ENCODE assay signal across 22 cellular contexts in the genomic region with DNA sequence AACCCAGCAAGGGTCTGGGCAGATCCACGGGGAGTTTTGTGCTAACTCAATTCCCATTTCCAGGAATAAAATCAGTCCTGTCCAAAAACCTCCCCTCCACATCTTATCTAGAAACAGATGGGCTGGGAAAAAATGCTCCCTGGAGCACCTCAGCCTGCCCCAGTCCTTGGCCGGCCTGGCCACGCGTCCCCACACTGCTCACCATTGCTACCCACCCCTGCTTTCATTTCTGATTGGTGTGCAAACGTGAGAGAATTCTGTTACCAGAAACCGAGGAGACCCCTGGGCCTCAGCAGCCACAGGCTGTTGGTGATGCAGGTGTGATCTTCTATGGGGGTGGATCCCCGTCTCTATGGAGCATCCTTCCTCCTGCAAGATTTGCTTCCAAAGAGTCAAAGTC. TPM values are rescaled to one million over a fixed set of nuclear protein-coding genes. Genes with fewer than 3 reads are reported as not detected.
A peak's percentile ranks its signal among the peaks of the same experiment; 100 is the strongest.
DNase-seq lines count a peak whose midpoint lies in the region; ATAC-seq and TF ChIP-seq lines count a peak whose summit lies in the region.
"Had no signal": no experiment of that assay in that cellular context is flagged by ENCODE, and none has a peak within 500 bp of the region (broad histone marks: within the 10 kb centered on the region; RNA-seq: fewer than 3 reads in every experiment).

No MANE protein-coding gene starts in this region.

- H3K9me3 ChIP-seq in upper lobe of right lung = no peaks in the 10 kb centered on the region

- DNase-seq in cardiac septum (ENCODE audit: low spot score) (peak; percentile 22), Right ventricle myocardium superior (no peak), mesenteric fat pad (ENCODE audit: low spot score) (peak; percentile 53), osteocyte (ENCODE audit: extremely low spot score, unreplicated experiment) (peak; percentile 57), upper lobe of right lung (peak; percentile 22), midbrain (lab: John Stamatoyannopoulos, UW) (no peak), progenitor cell of endocrine pancreas (ENCODE audit: low spot score, unreplicated experiment) (no peak)
- DNase-seq: 8988T; C1 segment of cervical spinal cord; CD4-positive, CD25-positive, alpha-beta regulatory T cell; COR-L47; DMS 273 treated with DMSO at 0.1 percent for 48 hours; DMS53; DND-41; EL; HCEC 1CT had no signal

- H3K4me3 ChIP-seq in upper lobe of right lung = no peak overlapping the region
- H3K4me3 ChIP-seq: GM12878, GM23338 had no signal

- no peaks in the 10 kb centered on the region for H3K36me3 ChIP-seq in upper lobe of right lung

- no peaks in the 10 kb centered on the region for H3K4me1 ChIP-seq in upper lobe of right lung

- H3K4me1 Mint-ChIP-seq in osteocyte (ENCODE audit: unreplicated experiment) (no peaks in the 10 kb centered on the region), progenitor cell of endocrine pancreas (ENCODE audit: low read depth) (no peaks in the 10 kb centered on the region)
- H3K4me1 Mint-ChIP-seq: CD4-positive, CD25-positive, alpha-beta regulatory T cell; CD8-positive, alpha-beta memory T cell; GM23338 had no signal

- H3K36me3 Mint-ChIP-seq in osteocyte (ENCODE audit: unreplicated experiment) (no peaks in the 10 kb centered on the region), progenitor cell of endocrine pancreas (ENCODE audit: insufficient read depth) (no peaks in the 10 kb centered on the region)
- H3K36me3 Mint-ChIP-seq: CD4-positive, CD25-positive, alpha-beta regulatory T cell; CD8-positive, alpha-beta memory T cell; IgD-negative memory B cell had no signal

- H3K27me3 ChIP-seq in upper lobe of right lung = no peaks in the 10 kb centered on the region

- intact Hi-C loops in cardiac septum (cut with DNase I) (no loop called here), Right ventricle myocardium superior (cut with DNase I) (no loop called here), upper lobe of right lung (cut with DNase I) (no loop called here)

- no peak overlapping the region for H3K27ac Mint-ChIP-seq in osteocyte (ENCODE audit: unreplicated experiment)
- H3K27ac Mint-ChIP-seq in progenitor cell of endocrine pancreas = no peak overlapping the region
- H3K27ac Mint-ChIP-seq: CD4-positive, CD25-positive, alpha-beta regulatory T cell; CD8-positive, alpha-beta memory T cell; GM23338; IgD-negative memory B cell had no signal

- no peak for ATAC-seq in Right ventricle myocardium superior (ENCODE audit: poor library complexity)
- no peak for ATAC-seq in upper lobe of right lung
- ATAC-seq in GM19395 (IDR thresholded peaks at IDR 0.05; ENCODE audit: unreplicated experiment) = no peak
- ATAC-seq: GM12878, GM23338, HepG2 had no signal

- TF ChIP-seq CTCF in osteocyte (IDR thresholded peaks at IDR 0.05) (no peak), upper lobe of right lung (IDR thresholded peaks at IDR 0.05) (no peak), progenitor cell of endocrine pancreas (IDR thresholded peaks at IDR 0.05; ENCODE audit: unreplicated experiment) (no peak)

- no peaks in the 10 kb centered on the region for H3K9me3 Mint-ChIP-seq in osteocyte (ENCODE audit: unreplicated experiment)
- no peaks in the 10 kb centered on the region for H3K9me3 Mint-ChIP-seq in progenitor cell of endocrine pancreas (ENCODE audit: low read depth)

- H3K27me3 Mint-ChIP-seq in osteocyte (ENCODE audit: unreplicated experiment) (peaks cover 14% of the 10 kb centered on the region), progenitor cell of endocrine pancreas (peaks cover 27% of the 10 kb centered on the region)
- H3K27me3 Mint-ChIP-seq: CD4-positive, CD25-positive, alpha-beta regulatory T cell had no signal

- H3K4me3 Mint-ChIP-seq in osteocyte (ENCODE audit: unreplicated experiment) (no peak overlapping the region), progenitor cell of endocrine pancreas (ENCODE audit: low read depth) (no peak overlapping the region)
- H3K4me3 Mint-ChIP-seq: CD4-positive, CD25-positive, alpha-beta regulatory T cell; CD8-positive, alpha-beta memory T cell; GM23338; IgD-negative memory B cell had no signal

- H3K27ac ChIP-seq in upper lobe of right lung = no peak overlapping the region

RNA-seq across cellular contexts. Expression of a gene that starts 38.0 kb away (rescaled TPM):
- total RNA-seq in cardiac septum (8.6 TPM), Right ventricle myocardium superior (11.9 TPM), mesenteric fat pad (22.6 TPM), osteocyte (0.83 and 1.3 TPM in 2 replicates), upper lobe of right lung (26.0 TPM), progenitor cell of endocrine pancreas (1.7 and 1.8 TPM in 2 replicates)
- total RNA-seq: CD4-positive, CD25-positive, alpha-beta regulatory T cell; CD8-positive, alpha-beta memory T cell; GM12878; HepG2 had no signal

Comparison
In these comparisons a context has a peak if more than half of its experiments do, and no peak if none do; other contexts are left out.
1. DNase-seq: peak in cardiac septum (single experiment), mesenteric fat pad (single experiment), osteocyte (single experiment) and upper lobe of right lung (single experiment); none in Right ventricle myocardium superior (single experiment), midbrain (single experiment) and progenitor cell of endocrine pancreas (single experiment).